Comparison of ENCODE assay signal across 17 cellular contexts in genomic region chr12:15837141-15837781, GRCh38. TPM values are rescaled to one million over a fixed set of nuclear protein-coding genes. Genes with fewer than 3 reads are reported as not detected.
DNase-seq lines count a peak whose midpoint lies in the region; TF ChIP-seq lines count a peak whose summit lies in the region.
"Had no signal": no experiment of that assay in that cellular context is flagged by ENCODE, and none has a peak within 500 bp of the region (broad histone marks: within the 10 kb centered on the region; RNA-seq: fewer than 3 reads in every experiment).

No MANE protein-coding gene starts in this region.

- peak overlapping the region; percentile 46 for H3K9ac ChIP-seq in mesenchymal stem cell (ENCODE audit: low read length)

- H4K91ac ChIP-seq in mesenchymal stem cell (ENCODE audit: low read length) = no peak overlapping the region

- no peaks in the 10 kb centered on the region for H3K27me3 ChIP-seq in mesenchymal stem cell (ENCODE audit: control insufficient read depth in 1 of 2, insufficient read depth in 1 of 2, low read length in 2 of 2)
- no peaks in the 10 kb centered on the region for H3K27me3 ChIP-seq in testis
- no peaks in the 10 kb centered on the region for H3K27me3 ChIP-seq in WERI-Rb-1 (ENCODE audit: insufficient read depth, low read depth, severe bottlenecking)

- no peak overlapping the region for H3K18ac ChIP-seq in mesenchymal stem cell (ENCODE audit: low read depth in 1 of 2, low read length in 2 of 2)

- no peak overlapping the region for H2BK15ac ChIP-seq in mesenchymal stem cell (ENCODE audit: low read depth, poor library complexity, severe bottlenecking)

- no peak for TF ChIP-seq POLR2A in testis (IDR thresholded peaks at IDR 0.05)

- no peaks in the 10 kb centered on the region for H3K4me1 ChIP-seq in mesenchymal stem cell (ENCODE audit: control insufficient read depth, insufficient read depth, low read depth, low read length)
- no peaks in the 10 kb centered on the region for H3K4me1 ChIP-seq in testis

- H2BK12ac ChIP-seq in mesenchymal stem cell (ENCODE audit: low read length in 2 of 2) = no peak overlapping the region

- no peak overlapping the region for H3K27ac ChIP-seq in mesenchymal stem cell (ENCODE audit: low read length, poor library complexity, severe bottlenecking)
- H3K27ac ChIP-seq in testis = no peak overlapping the region
- H3K27ac ChIP-seq in WERI-Rb-1 = no peak overlapping the region

- no peak overlapping the region for H3K4me3 ChIP-seq in mesenchymal stem cell (ENCODE audit: insufficient read depth in 1 of 2, low read depth in 1 of 2, low read length in 2 of 2)
- H3K4me3 ChIP-seq in testis = no peak overlapping the region
- no peak overlapping the region for H3K4me3 ChIP-seq in WERI-Rb-1 (ENCODE audit: low read depth, low read length)

- no peaks in the 10 kb centered on the region for H3K9me3 ChIP-seq in mesenchymal stem cell (ENCODE audit: control insufficient read depth, low read length)
- no peaks in the 10 kb centered on the region for H3K9me3 ChIP-seq in testis
- H3K9me3 ChIP-seq in WERI-Rb-1 (ENCODE audit: severe bottlenecking) = peaks cover 4% of the 10 kb centered on the region

- H2BK5ac ChIP-seq in mesenchymal stem cell (ENCODE audit: low read depth, low read length, poor library complexity, severe bottlenecking) = no peak overlapping the region

- DNase-seq in AG08395 (ENCODE audit: low spot score) (peak; percentile 70), M059J (ENCODE audit: low read depth) (peak; percentile 61), fibroblast of gingiva (ENCODE audit: low read depth) (peak; percentile 61), mesenchymal stem cell (peak; percentile 45), testis (no peak), WERI-Rb-1 (no peak), NCI-H510A (lab: John Stamatoyannopoulos, UW) (no peak)
- no peak for DNase-seq in NK-92 treated with Interleukin-12 subunit alpha and Interleukin-12 subunit beta, amount 100 ng/mL, for 24 hours (lab: John Stamatoyannopoulos, UW)
- DNase-seq: activated CD8-positive, alpha-beta memory T cell treated with anti-CD3 and anti-CD28 coated beads for 24 hours; anterior cingulate cortex; effector CD8-positive, alpha-beta T cell; GF-D8; islet precursor cell; midbrain; NCI-H748 treated with DMSO at 0.1 percent for 48 hours; stimulated activated naive CD4-positive, alpha-beta T cell treated with Interleukin-2 at 50 U/mL for 16 hours; T-cell had no signal

- H3K4me2 ChIP-seq in mesenchymal stem cell (ENCODE audit: low read length, poor library complexity, severe bottlenecking) = no peak overlapping the region

- H2AFZ ChIP-seq in mesenchymal stem cell (ENCODE audit: low read depth, low read length) = no peak overlapping the region

- no peaks in the 10 kb centered on the region for H3K36me3 ChIP-seq in mesenchymal stem cell (ENCODE audit: control insufficient read depth in 1 of 2, insufficient read depth in 2 of 2, low read depth in 1 of 2, low read length in 2 of 2)
- H3K36me3 ChIP-seq in testis (ENCODE audit: low read depth, missing control alignments) = no peaks in the 10 kb centered on the region
- H3K36me3 ChIP-seq in WERI-Rb-1 = no peaks in the 10 kb centered on the region

- H2BK120ac ChIP-seq in mesenchymal stem cell (ENCODE audit: low read depth, low read length) = no peak overlapping the region

- no peak overlapping the region for H3K23ac ChIP-seq in mesenchymal stem cell (ENCODE audit: low read length in 2 of 2)

- 82% methylated on average over 4 of the region's 5 CpGs for WGBS in mesenchymal stem cell
- 61 to 67% methylated on average over 5 of the region's 5 CpGs for WGBS in testis, 2 donors

- H3K14ac ChIP-seq in mesenchymal stem cell (ENCODE audit: low read length in 2 of 2) = no peak overlapping the region

- H2AK5ac ChIP-seq in mesenchymal stem cell (ENCODE audit: low read length, severe bottlenecking) = no peak overlapping the region

- no peaks in the 10 kb centered on the region for H3K79me1 ChIP-seq in mesenchymal stem cell (replicated peaks; ENCODE audit: low read length, poor library complexity, severe bottlenecking)

- TF ChIP-seq CTCF in testis (IDR thresholded peaks at IDR 0.05) = no peak
- no peak for TF ChIP-seq CTCF in WERI-Rb-1 (IDR thresholded peaks at IDR 0.05; ENCODE audit: low read depth, low read length)

- H3K4ac ChIP-seq in mesenchymal stem cell (ENCODE audit: low read depth in 1 of 2, low read length in 2 of 2) = no peak overlapping the region

- H4K8ac ChIP-seq in mesenchymal stem cell (ENCODE audit: low read length) = no peak overlapping the region

- intact Hi-C loops in testis (cut with DNase I; ENCODE audit: low total_unique reads) = no loop called here

RNA-seq across cellular contexts. Expression of gene STRAP, which starts 44.9 kb away (rescaled TPM):
- 91.0 and 148 TPM in 2 replicates for total RNA-seq in M059J (2014; rRNA removed; shearing (Covaris generic))
- polyA plus RNA-seq in mesenchymal stem cell (2013, experiment 1 of 2) = 205 TPM
- 207 TPM for polyA plus RNA-seq in mesenchymal stem cell (2013, experiment 2 of 2)
- 10 to 100 TPM; 57.0 to 76.6 TPM for total RNA-seq in testis
- polyA plus RNA-seq in testis (ENCODE audit: insufficient read depth, low read depth, low replicate concordance) = 123 TPM

RNA-seq across cellular contexts. Expression of gene EPS8, which starts 48.1 kb away (rescaled TPM):
- total RNA-seq in M059J (2014; rRNA removed; shearing (Covaris generic)) = 57.6 and 79.5 TPM in 2 replicates
- 61.8 TPM for polyA plus RNA-seq in mesenchymal stem cell (2013, experiment 1 of 2)
- polyA plus RNA-seq in mesenchymal stem cell (2013, experiment 2 of 2) = 60.9 TPM
- 10 to 100 TPM; 65.3 to 81.8 TPM for total RNA-seq in testis
- polyA plus RNA-seq in testis (ENCODE audit: insufficient read depth, low read depth, low replicate concordance) = 40.0 TPM

Comparison
In these comparisons a context has a peak if more than half of its experiments do, and no peak if none do; other contexts are left out.
1. DNase-seq: peak in AG08395 (single experiment), M059J (single experiment), fibroblast of gingiva (single experiment) and mesenchymal stem cell (single experiment); none in testis (single experiment), NK-92 treated with Interleukin-12 subunit alpha and Interleukin-12 subunit beta, amount 100 ng/mL, for 24 hours (single experiment), WERI-Rb-1 (single experiment) and NCI-H510A (single experiment).